Comparison of ENCODE assay signal across 8 cellular contexts in genomic region chr3:13548696-13549512, GRCh38. TPM values are rescaled to one million over a fixed set of nuclear protein-coding genes. Genes with fewer than 3 reads are reported as not detected.
A peak's percentile ranks its signal among the peaks of the same experiment; 100 is the strongest.
DNase-seq lines count a peak whose midpoint lies in the region; ATAC-seq and TF ChIP-seq lines count a peak whose summit lies in the region.

FBLN2 (plus strand) TSS chr3:13549125; CDS start chr3:13570356, 21,231 bp downstream.

- intact Hi-C loops in heart right ventricle (cut with DNase I): no loop called here

- peak within 1 kb of the TSS in 9 of 10 donors; percentile 56 to 90 (median 78) for H3K27ac ChIP-seq in heart right ventricle

- no peaks in the 10 kb centered on the region for H3K36me3 Mint-ChIP-seq in activated naive CD4-positive, alpha-beta T cell treated with anti-CD3 and anti-CD28 coated beads, Interleukin-2, amount 10 ng/mL, durations not matched to agents 7 days and 5 days

- H3K36me3 ChIP-seq in heart right ventricle: no peaks in the 10 kb centered on the region

- peak within 1 kb of the TSS; percentile 27 for H3K4me3 Mint-ChIP-seq in activated naive CD4-positive, alpha-beta T cell treated with anti-CD3 and anti-CD28 coated beads, Interleukin-2, amount 10 ng/mL, durations not matched to agents 7 days and 5 days

- H3K9me3 Mint-ChIP-seq in activated naive CD4-positive, alpha-beta T cell treated with anti-CD3 and anti-CD28 coated beads, Interleukin-2, amount 10 ng/mL, durations not matched to agents 7 days and 5 days: no peaks in the 10 kb centered on the region

- 6% methylated on average over 56 to 103 of the region's 103 CpGs for WGBS in heart right ventricle, 2 donors

- H3K4me1 ChIP-seq in heart right ventricle: peaks cover 14 to 66% (median 31%) of the 10 kb centered on the region in 9 donors

- no peak within 1 kb of the TSS for H3K27ac Mint-ChIP-seq in activated naive CD4-positive, alpha-beta T cell treated with anti-CD3 and anti-CD28 coated beads, Interleukin-2, amount 10 ng/mL, durations not matched to agents 7 days and 5 days

- H3K27me3 ChIP-seq in heart right ventricle: peaks cover 0 to 35% (median 17%) of the 10 kb centered on the region in 7 donors

- CTCF ChIA-PET in activated naive CD4-positive, alpha-beta T cell treated with anti-CD3 and anti-CD28 coated beads, Interleukin-2, amount 10 ng/mL, durations not matched to agents 7 days and 5 days (lab: Charles Lee): no interaction called here

- peaks cover 30% of the 10 kb centered on the region for H3K4me1 Mint-ChIP-seq in activated naive CD4-positive, alpha-beta T cell treated with anti-CD3 and anti-CD28 coated beads, Interleukin-2, amount 10 ng/mL, durations not matched to agents 7 days and 5 days

- TF ChIP-seq CTCF in heart right ventricle (IDR thresholded peaks at IDR 0.05): no peak

- H3K27me3 Mint-ChIP-seq in activated naive CD4-positive, alpha-beta T cell treated with anti-CD3 and anti-CD28 coated beads, Interleukin-2, amount 10 ng/mL, durations not matched to agents 7 days and 5 days: peaks cover 93% of the 10 kb centered on the region

- DNase-seq in NCI-H82 (lab: John Stamatoyannopoulos, UW) (peak; percentile 74), NCI-H82 treated with DMSO at 0.1 percent for 48 hours (lab: John Stamatoyannopoulos, UW; ENCODE audit: unreplicated experiment) (no peak), heart right ventricle (peak in 1 of 2 donors; percentile 72), retina (peak; percentile 60), hepatic stellate cell (ENCODE audit: low spot score) (no peak)
- DNase-seq in activated naive CD4-positive, alpha-beta T cell treated with anti-CD3 and anti-CD28 coated beads, Interleukin-2, amount 10 ng/mL, durations not matched to agents 7 days and 5 days: no peak
- DNase-seq in activated CD4-positive, CD25-positive, alpha-beta regulatory T cell (lab: John Stamatoyannopoulos, UW): no peak

- ATAC-seq in heart right ventricle (peak; percentile 66 to 93 (median 78)), GM21576 (IDR thresholded peaks at IDR 0.05; ENCODE audit: unreplicated experiment) (no peak)

- H3K4me3 ChIP-seq in heart right ventricle: peak within 1 kb of the TSS in 9 of 10 donors; percentile 34 to 55 (median 52)

- no peaks in the 10 kb centered on the region for H3K9me3 ChIP-seq in heart right ventricle

RNA-seq across cellular contexts. Expression of gene FBLN2, which starts in this region (rescaled TPM):
- 10 to 100 TPM; 35.4 to 78.9 (median 47.0) TPM for total RNA-seq in heart right ventricle
- 10 to 100 TPM; 20.7 to 55.9 TPM for polyA plus RNA-seq in heart right ventricle

Comparison
In these comparisons a context has a peak if more than half of its experiments do, and no peak if none do; other contexts are left out.
1. DNase-seq: peak in NCI-H82 (single experiment) and retina (single experiment); none in NCI-H82 treated with DMSO at 0.1 percent for 48 hours (single experiment), activated naive CD4-positive, alpha-beta T cell treated with anti-CD3 and anti-CD28 coated beads, Interleukin-2, amount 10 ng/mL, durations not matched to agents 7 days and 5 days (single experiment), hepatic stellate cell (single experiment) and activated CD4-positive, CD25-positive, alpha-beta regulatory T cell (0 of 4).